Comparison of ENCODE assay signal across 27 cellular contexts in the genomic region with DNA sequence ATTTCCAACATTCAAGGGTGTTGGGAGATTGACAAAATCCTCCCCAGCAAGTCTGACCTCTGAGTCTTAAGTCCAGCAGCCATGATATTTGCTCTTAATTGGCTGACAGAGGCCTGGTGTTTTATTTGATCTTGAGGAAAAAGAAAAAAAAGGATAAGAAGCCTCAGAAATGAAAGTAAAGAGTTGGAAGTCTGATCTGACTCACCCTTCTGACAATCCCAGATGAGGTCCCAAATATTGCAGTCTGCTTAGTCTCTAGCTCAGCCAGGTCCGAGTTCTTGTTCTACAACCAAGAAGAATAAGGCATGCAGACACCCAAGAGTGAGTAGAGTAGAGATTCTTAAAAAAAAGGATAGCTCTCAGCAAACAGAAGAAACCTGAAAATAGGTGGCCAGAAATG.
"Had no signal": no experiment of that assay in that cellular context is flagged by ENCODE, and none has a peak within 500 bp of the region (broad histone marks: within the 10 kb centered on the region; RNA-seq: fewer than 3 reads in every experiment).

No MANE protein-coding gene starts in this region.

- H3K27ac ChIP-seq: ascending aorta, brain microvascular endothelial cell, cardiac muscle cell, VCaP had no signal

- H3K9me3 ChIP-seq: ascending aorta had no signal

- H3K4me1 ChIP-seq: ascending aorta had no signal

- H3K4me3 ChIP-seq: ascending aorta, cardiac muscle cell had no signal

- DNase-seq: activated CD4-positive, alpha-beta memory T cell treated with anti-CD3 and anti-CD28 coated beads for 36 hours; activated CD4-positive, alpha-beta T cell treated with anti-CD3 and anti-CD28 coated beads, Interleukin-2, amount 10 ng/mL, durations not matched to agents 7 days and 5 days; activated CD4-positive, CD25-positive, alpha-beta regulatory T cell; activated CD8-positive, alpha-beta memory T cell treated with anti-CD3 and anti-CD28 coated beads for 24 hours; activated effector memory CD4-positive, alpha-beta T cell treated with anti-CD3 and anti-CD28 coated beads, Interleukin-2, amount 50 U/mL, for 16 hours; activated naive CD4-positive, alpha-beta T cell treated with Interleukin-2 at 50 U/mL for 16 hours; activated naive CD8-positive, alpha-beta T cell treated with anti-CD3 and anti-CD28 coated beads, Interleukin-2, amount 50 U/mL, for 24 hours; activated T-cell treated with anti-CD3 and anti-CD28 coated beads, Interleukin-2, amount 50 U/mL, for 4 hours; amniotic stem cell; brain microvascular endothelial cell; Karpas-422; NCI-H1048; NCI-H2029; NCI-H2107; NCI-H2171 treated with DMSO at 0.1 percent for 48 hours; NCI-H226; NCI-H510A; NCI-H526 treated with DMSO at 0.1 percent for 48 hours; NCI-H82; SIG-M5; T-helper 17 cell; T-helper 9 cell had no signal

- ATAC-seq: activated naive CD4-positive, alpha-beta T cell treated with anti-CD3 and anti-CD28 coated beads, Interleukin-2, amount 50 U/mL, for 72 hours; activated naive CD8-positive, alpha-beta T cell treated with anti-CD3 and anti-CD28 coated beads, Interleukin-2, amount 50 U/mL, for 24 hours; activated T-cell treated with anti-CD3 and anti-CD28 coated beads, Interleukin-2, amount 50 U/mL, for 4 hours; T-helper 17 cell had no signal

- H3K27me3 ChIP-seq: ascending aorta, brain microvascular endothelial cell, cardiac muscle cell had no signal

- FAIRE-seq: TTC549 had no signal

- H3K36me3 ChIP-seq: ascending aorta, brain microvascular endothelial cell, cardiac muscle cell had no signal
